In the genomic region with DNA sequence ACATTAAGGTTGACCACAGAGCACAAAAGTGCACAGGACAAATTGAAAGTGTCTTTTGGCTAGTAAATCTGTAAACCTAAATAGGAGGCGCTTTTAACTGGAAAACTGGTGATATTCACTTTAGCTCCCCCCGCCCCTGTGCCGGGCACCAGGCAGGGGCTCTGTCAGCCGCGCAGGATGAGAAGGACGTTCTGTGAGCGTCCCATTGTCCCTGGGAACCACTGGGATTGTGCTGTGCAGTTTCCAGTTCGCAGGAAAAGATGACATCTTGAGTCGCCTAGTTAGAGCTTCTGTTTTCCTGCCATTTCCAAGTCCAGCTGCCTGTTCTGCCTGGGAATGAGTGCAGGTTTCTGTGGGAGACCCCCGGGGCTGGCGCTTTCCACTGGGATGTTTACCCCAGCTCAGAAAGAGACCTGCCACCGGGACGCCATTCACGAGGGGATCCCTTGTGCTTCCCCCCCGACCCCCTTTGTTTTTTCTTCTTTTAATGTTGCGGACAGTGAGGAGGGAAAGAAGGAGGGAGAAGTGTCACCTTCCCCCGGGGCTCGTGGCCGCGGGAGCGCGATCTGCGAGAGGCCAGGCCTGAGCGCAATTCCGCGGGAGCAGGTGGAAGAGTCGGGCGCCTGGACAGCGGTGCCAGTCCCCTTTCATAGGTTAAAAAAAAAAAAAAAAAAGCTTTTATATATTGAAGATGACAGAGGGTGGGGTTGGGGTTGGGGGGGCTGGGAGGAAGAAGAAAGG, we compare ENCODE assay signal across 18 cellular contexts.
A peak's percentile ranks its signal among the peaks of the same experiment; 100 is the strongest.
DNase-seq lines count a peak whose midpoint lies in the region; ATAC-seq, FAIRE-seq and TF ChIP-seq lines count a peak whose summit lies in the region.
"Had no signal": no experiment of that assay in that cellular context is flagged by ENCODE, and none has a peak within 500 bp of the region (broad histone marks: within the 10 kb centered on the region; RNA-seq: fewer than 3 reads in every experiment).

No MANE protein-coding gene starts in this region.

- H3K4me3 Mint-ChIP-seq in activated naive CD8-positive, alpha-beta T cell treated with anti-CD3 and anti-CD28 coated beads, Interleukin-2, amount 50 U/mL, for 24 hours: no peak overlapping the region
- H3K4me3 Mint-ChIP-seq: activated CD4-positive, alpha-beta memory T cell treated with anti-CD3 and anti-CD28 coated beads, Interleukin-2, amount 10 ng/mL, durations not matched to agents 7 days and 5 days; IgD-negative memory B cell; natural killer cell treated with Interleukin-12 subunit alpha and Interleukin-12 subunit beta and Interleukin-15 and Interleukin-18, amount 100 ng/mL, for 72 hours; stimulated activated naive CD8-positive, alpha-beta T cell treated with anti-CD3 and anti-CD28 coated beads, Interleukin-15, Interleukin-2, amounts not matched to agents 100 ng/mL and 50 ng/mL, for 24 hours had no signal

- WGBS in H1 (ENCODE audit: extremely low coverage in 1 of 2, insufficient coverage in 1 of 2, insufficient read length in 1 of 2, insufficient replicate concordance in 2 of 2, low coverage in 1 of 2, low lambda C conversion rate in 2 of 2, missing lambda C conversion rate in 1 of 2), 2 experiments: 15% methylated on average over 20 of the region's 29 CpGs; no CpG with 5 or more reads in 1 of the 2 experiments

- no peak for ATAC-seq in left ventricle myocardium superior
- no peak for ATAC-seq in upper lobe of right lung
- no peak for ATAC-seq in HG02973 (IDR thresholded peaks at IDR 0.05; ENCODE audit: unreplicated experiment)
- no peak for ATAC-seq in activated naive CD8-positive, alpha-beta T cell treated with anti-CD3 and anti-CD28 coated beads, Interleukin-2, amount 50 U/mL, for 24 hours
- ATAC-seq: natural killer cell treated with Interleukin-12 subunit alpha and Interleukin-12 subunit beta and Interleukin-15 and Interleukin-18, amount 100 ng/mL, for 72 hours had no signal

- H2AK5ac ChIP-seq in H1 (ENCODE audit: low read depth, low read length): no peak overlapping the region

- H3K4me1 ChIP-seq in left ventricle myocardium inferior: peaks cover 11% of the 10 kb centered on the region
- H3K4me1 ChIP-seq in H1 (replicated peaks in 1 of 4; ENCODE audit: control insufficient read depth in 3 of 4, insufficient read depth in 4 of 4, low read length in 3 of 4): no peaks in the 10 kb centered on the region
- no peaks in the 10 kb centered on the region for H3K4me1 ChIP-seq in upper lobe of right lung
- H3K4me1 ChIP-seq: vagina had no signal

- no peak overlapping the region for H2BK120ac ChIP-seq in H1 (replicated peaks; ENCODE audit: low read depth, low read length)

- TF ChIP-seq CTCF in left ventricle myocardium inferior (IDR thresholded peaks at IDR 0.05; ENCODE audit: borderline replicate concordance) (no peak), H1 (IDR thresholded peaks at IDR 0.05; ENCODE audit: control extremely low read depth in 1 of 3, insufficient read depth in 1 of 3, low read depth in 1 of 3, low read length in 3 of 3) (no peak), upper lobe of right lung (IDR thresholded peaks at IDR 0.05) (no peak)

- POLR2A ChIA-PET in H1 (lab: Charles Lee; ENCODE audit: partially characterized antibody): no interaction called here

- H4K8ac ChIP-seq in H1 (ENCODE audit: extremely low read depth, insufficient read depth, low read length): peak overlapping the region; percentile 46; the same call in 1 of the 2 replicates

- no peak for FAIRE-seq in H1 (lab: Jason Lieb, UNC)
- FAIRE-seq: small intestine had no signal

- H4K91ac ChIP-seq in H1 (replicated peaks; ENCODE audit: insufficient read length, low read length): no peak overlapping the region

- H3K36me3 ChIP-seq in left ventricle myocardium inferior: no peaks in the 10 kb centered on the region
- H3K36me3 ChIP-seq in H1 (ENCODE audit: control insufficient read depth in 2 of 4, insufficient read depth in 4 of 4, low read length in 3 of 4): no peaks in the 10 kb centered on the region
- no peaks in the 10 kb centered on the region for H3K36me3 ChIP-seq in upper lobe of right lung
- H3K36me3 ChIP-seq: SJCRH30, vagina had no signal

- no peaks in the 10 kb centered on the region for H3K9me3 Mint-ChIP-seq in activated naive CD8-positive, alpha-beta T cell treated with anti-CD3 and anti-CD28 coated beads, Interleukin-2, amount 50 U/mL, for 24 hours
- H3K9me3 Mint-ChIP-seq: natural killer cell treated with Interleukin-12 subunit alpha and Interleukin-12 subunit beta and Interleukin-15 and Interleukin-18, amount 100 ng/mL, for 72 hours; stimulated activated naive CD8-positive, alpha-beta T cell treated with anti-CD3 and anti-CD28 coated beads, Interleukin-15, Interleukin-2, amounts not matched to agents 100 ng/mL and 50 ng/mL, for 24 hours had no signal

- no peak for TF ChIP-seq RAD21 in H1 (IDR thresholded peaks at IDR 0.05 in 1 of 2, conservative IDR thresholded peaks at IDR 0.05 in 1 of 2; ENCODE audit: low read depth in 2 of 2, low read length in 2 of 2)

- no peaks in the 10 kb centered on the region for H4K20me1 ChIP-seq in H1 (replicated peaks in 1 of 2; ENCODE audit: control insufficient read depth in 1 of 2, insufficient read depth in 2 of 2, low read length in 2 of 2)

- peak overlapping the region in 1 of 4 experiments; percentile 30; a peak in 1 of 7 replicates for H3K9ac ChIP-seq in H1 (replicated peaks in 1 of 4; ENCODE audit: extremely low read depth in 1 of 4, low read depth in 3 of 4, low read length in 3 of 4)

- no peak overlapping the region for H3K14ac ChIP-seq in H1 (ENCODE audit: insufficient read length)

- no peak for TF ChIP-seq POLR2A in H1 (IDR thresholded peaks at IDR 0.05; ENCODE audit: control extremely low read depth in 1 of 2, low read depth in 2 of 2, low read length in 2 of 2)

- peak overlapping the region; percentile 96 for H2AFZ ChIP-seq in H1 (ENCODE audit: low read length)

- no peaks in the 10 kb centered on the region for H3K23me2 ChIP-seq in H1 (ENCODE audit: low read depth, low read length)

- intact Hi-C loops in left ventricle myocardium inferior (cut with micrococcal nuclease): no loop called here
- intact Hi-C loops in left ventricle myocardium superior (cut with micrococcal nuclease): no loop called here
- intact Hi-C loops in upper lobe of right lung (cut with DNase I): no loop called here

- H3K27me3 ChIP-seq in left ventricle myocardium inferior (ENCODE audit: low read depth) (peaks cover 18% of the 10 kb centered on the region), H1 (replicated peaks in 1 of 4; ENCODE audit: control insufficient read depth in 3 of 4, extremely low read depth in 1 of 4, insufficient read depth in 3 of 4, low read length in 3 of 4) (peaks cover 0 to 20% (median 9%) of the 10 kb centered on the region in 4 experiments; a peak in 5 of 7 replicates), upper lobe of right lung (peaks cover 4% of the 10 kb centered on the region)
- H3K27me3 ChIP-seq: SJCRH30 had no signal

- peak overlapping the region; percentile 80 to 82 for H3K4me2 ChIP-seq in H1 (ENCODE audit: insufficient read depth in 1 of 2, low read depth in 2 of 2, low read length in 2 of 2)

- no peak overlapping the region for H3K23ac ChIP-seq in H1 (ENCODE audit: insufficient read length)

- no peak overlapping the region for H2BK12ac ChIP-seq in H1 (ENCODE audit: low read depth, low read length)

- H3K79me2 ChIP-seq in H1 (ENCODE audit: control insufficient read depth in 1 of 2, insufficient read depth in 2 of 2, low read length in 2 of 2): no peaks in the 10 kb centered on the region

- no peaks in the 10 kb centered on the region for H3K79me1 ChIP-seq in H1 (ENCODE audit: low read depth, low read length)

- no peak overlapping the region for H2BK5ac ChIP-seq in H1 (ENCODE audit: low read depth, low read length)

- H3K27me3 Mint-ChIP-seq in activated naive CD8-positive, alpha-beta T cell treated with anti-CD3 and anti-CD28 coated beads, Interleukin-2, amount 50 U/mL, for 24 hours: peaks cover 33% of the 10 kb centered on the region

- H3K4me1 Mint-ChIP-seq in activated naive CD8-positive, alpha-beta T cell treated with anti-CD3 and anti-CD28 coated beads, Interleukin-2, amount 50 U/mL, for 24 hours: no peaks in the 10 kb centered on the region
- H3K4me1 Mint-ChIP-seq: IgD-negative memory B cell had no signal

- DNase-seq in left ventricle myocardium inferior (no peak), left ventricle myocardium superior (no peak), H1 (ENCODE audit: low read depth in 1 of 2, low spot score in 2 of 2) (peak in 1 of 2 experiments; percentile 50), medulla oblongata (ENCODE audit: extremely low spot score) (peak; percentile 7), upper lobe of right lung (no peak), kidney glomerular epithelial cell (lab: John Stamatoyannopoulos, UW) (no peak)
- DNase-seq in activated naive CD8-positive, alpha-beta T cell treated with anti-CD3 and anti-CD28 coated beads, Interleukin-2, amount 50 U/mL, for 24 hours: no peak
- DNase-seq: activated CD4-positive, alpha-beta memory T cell treated with anti-CD3 and anti-CD28 coated beads, Interleukin-2, amount 10 ng/mL, durations not matched to agents 7 days and 5 days; effector CD8-positive, alpha-beta T cell; NCI-H1048; NCI-H226; SJCRH30; small intestine had no signal

- no peak overlapping the region for H3K4ac ChIP-seq in H1 (replicated peaks; ENCODE audit: insufficient read length, low read depth, low read length)

- H3K27ac ChIP-seq in left ventricle myocardium inferior (replicated peaks) (no peak overlapping the region), H1 (ENCODE audit: low read depth, low read length) (no peak overlapping the region), upper lobe of right lung (no peak overlapping the region)
- H3K27ac ChIP-seq: SJCRH30, vagina had no signal

- H3K18ac ChIP-seq in H1 (ENCODE audit: extremely low read depth, low read length): no peak overlapping the region

- no peaks in the 10 kb centered on the region for H3K36me3 Mint-ChIP-seq in activated naive CD8-positive, alpha-beta T cell treated with anti-CD3 and anti-CD28 coated beads, Interleukin-2, amount 50 U/mL, for 24 hours (ENCODE audit: low read depth)
- H3K36me3 Mint-ChIP-seq: IgD-negative memory B cell; natural killer cell treated with Interleukin-12 subunit alpha and Interleukin-12 subunit beta and Interleukin-15 and Interleukin-18, amount 100 ng/mL, for 72 hours had no signal

- no peak for TF ChIP-seq EP300 in H1 (IDR thresholded peaks at IDR 0.05; ENCODE audit: borderline replicate concordance in 1 of 2, low read depth in 2 of 2, low read length in 2 of 2)

- CTCF ChIA-PET in H1 (lab: Charles Lee; ENCODE audit: partially characterized antibody): interaction anchor here (0.7 to 1.2 kb wide), 4 partner anchors 13 to 1126 kb away, joined by 3 read pairs; no protein-coding TSS in a partner anchor

- H3K9me3 ChIP-seq in left ventricle myocardium inferior (replicated peaks) (no peaks in the 10 kb centered on the region), H1 (ENCODE audit: insufficient read depth in 2 of 2, low read depth in 1 of 2, low read length in 1 of 2) (no peaks in the 10 kb centered on the region), upper lobe of right lung (no peaks in the 10 kb centered on the region)
- H3K9me3 ChIP-seq: SJCRH30, vagina had no signal

- H3K56ac ChIP-seq in H1 (replicated peaks; ENCODE audit: insufficient read length, low read depth, low read length): no peak overlapping the region

- H2BK20ac ChIP-seq in H1 (ENCODE audit: low read length): no peak overlapping the region

- H4K5ac ChIP-seq in H1 (ENCODE audit: insufficient read length, low read depth, low read length): no peak overlapping the region

- H3K4me3 ChIP-seq in left ventricle myocardium inferior: peak overlapping the region; percentile 18
- H3K4me3 ChIP-seq in H1 (ENCODE audit: extremely low read depth in 1 of 4, insufficient read depth in 2 of 4, low read depth in 3 of 4, low read length in 4 of 4): peak overlapping the region; percentile 37 to 73 (median 58); a peak in 7 of 8 replicates
- peak overlapping the region; percentile 21 for H3K4me3 ChIP-seq in upper lobe of right lung
- H3K4me3 ChIP-seq: SJCRH30, vagina had no signal

- H2BK15ac ChIP-seq in H1 (ENCODE audit: low read length): no peak overlapping the region

- H3K27ac Mint-ChIP-seq in activated naive CD8-positive, alpha-beta T cell treated with anti-CD3 and anti-CD28 coated beads, Interleukin-2, amount 50 U/mL, for 24 hours: no peak overlapping the region
- H3K27ac Mint-ChIP-seq: activated CD4-positive, alpha-beta memory T cell treated with anti-CD3 and anti-CD28 coated beads, Interleukin-2, amount 10 ng/mL, durations not matched to agents 7 days and 5 days; IgD-negative memory B cell; natural killer cell treated with Interleukin-12 subunit alpha and Interleukin-12 subunit beta and Interleukin-15 and Interleukin-18, amount 100 ng/mL, for 72 hours; stimulated activated naive CD8-positive, alpha-beta T cell treated with anti-CD3 and anti-CD28 coated beads, Interleukin-15, Interleukin-2, amounts not matched to agents 100 ng/mL and 50 ng/mL, for 24 hours had no signal
